8 cellular contexts compared by ENCODE assay signal in genomic region chr16:88570691-88571092, GRCh38. TPM values are rescaled to one million over a fixed set of nuclear protein-coding genes. Genes with fewer than 3 reads are reported as not detected.
A peak's percentile ranks its signal among the peaks of the same experiment; 100 is the strongest.
DNase-seq lines count a peak whose midpoint lies in the region; ATAC-seq and TF ChIP-seq lines count a peak whose summit lies in the region.

No MANE protein-coding gene starts in this region.

- peaks cover 51% of the 10 kb centered on the region for H4K20me1 ChIP-seq in smooth muscle cell (ENCODE audit: low read depth)

- peak; percentile 36 for DNase-seq in A673 (ENCODE audit: low spot score)
- DNase-seq in MV-4-11 (lab: John Stamatoyannopoulos, UW), result peak; percentile 12
- DNase-seq in right atrium auricular region (ENCODE audit: low spot score), result no peak
- DNase-seq in smooth muscle cell (lab: John Stamatoyannopoulos, UW; ENCODE audit: unreplicated experiment), result no peak
- no peak for DNase-seq in SHP77 (lab: John Stamatoyannopoulos, UW)
- DNase-seq in NCI-H146 (lab: John Stamatoyannopoulos, UW), result no peak

- WGBS in smooth muscle cell (ENCODE audit: low lambda C conversion rate), result under 1% methylated on average over 33 of the region's 35 CpGs

- BruUV-seq in A673 (replicated peaks; lab: Mats Ljungman, UMichigan), result no TSS peak

- no peak overlapping the region for H2AFZ ChIP-seq in smooth muscle cell (ENCODE audit: low read depth)

- H3K4me3 ChIP-seq in A673 (ENCODE audit: low read depth, low read length, poor library complexity, severe bottlenecking) (peak overlapping the region; percentile 91), right atrium auricular region (peak overlapping the region; percentile 94 to 95), smooth muscle cell (peak overlapping the region; percentile 86)

- H3F3A ChIP-seq in smooth muscle cell (ENCODE audit: low read depth), result no peaks in the 10 kb centered on the region

- H3K27ac ChIP-seq in A673 (ENCODE audit: low read depth, low read length, poor library complexity, severe bottlenecking), result peak overlapping the region; percentile 91
- peak overlapping the region; percentile 73 for H3K27ac ChIP-seq in right atrium auricular region
- peak overlapping the region; percentile 86 for H3K27ac ChIP-seq in smooth muscle cell (ENCODE audit: low read depth)

- H3K9me3 Mint-ChIP-seq in activated T-helper 17 cell treated with anti-CD3 and anti-CD28 coated beads, Interleukin-2, amount 50 U/mL, for 72 hours, result no peaks in the 10 kb centered on the region

- H3K79me2 ChIP-seq in smooth muscle cell (ENCODE audit: low read depth), result peaks cover 48% of the 10 kb centered on the region

- no peaks in the 10 kb centered on the region for H3K9me3 ChIP-seq in A673 (ENCODE audit: low read depth, low read length, poor library complexity, severe bottlenecking)
- no peaks in the 10 kb centered on the region for H3K9me3 ChIP-seq in right atrium auricular region
- no peaks in the 10 kb centered on the region for H3K9me3 ChIP-seq in smooth muscle cell (replicated peaks; ENCODE audit: low read depth)

- H3K4me1 Mint-ChIP-seq in activated T-helper 17 cell treated with anti-CD3 and anti-CD28 coated beads, Interleukin-2, amount 50 U/mL, for 72 hours, result peaks cover 12% of the 10 kb centered on the region

- H3K36me3 ChIP-seq in A673 (ENCODE audit: insufficient read depth, low read length, poor library complexity, severe bottlenecking), result peaks cover 2% of the 10 kb centered on the region
- no peaks in the 10 kb centered on the region for H3K36me3 ChIP-seq in right atrium auricular region
- H3K36me3 ChIP-seq in smooth muscle cell (ENCODE audit: low read depth), result no peaks in the 10 kb centered on the region

- intact Hi-C loops in A673 (cut with micrococcal nuclease; ENCODE audit: unreplicated experiment), result loop anchor here (5.0 kb wide), 1 partner anchor 803 kb away; the partner anchor contains the start of gene KLHDC4

- peak; percentile 15 for ATAC-seq in GM19463 (IDR thresholded peaks at IDR 0.05; ENCODE audit: unreplicated experiment)
- peak; percentile 35 for ATAC-seq in activated T-helper 17 cell treated with anti-CD3 and anti-CD28 coated beads, Interleukin-2, amount 50 U/mL, for 72 hours (replicated peaks)

- H3K36me3 Mint-ChIP-seq in activated T-helper 17 cell treated with anti-CD3 and anti-CD28 coated beads, Interleukin-2, amount 50 U/mL, for 72 hours (ENCODE audit: low read depth), result peaks cover 42% of the 10 kb centered on the region

- H3K4me3 Mint-ChIP-seq in activated T-helper 17 cell treated with anti-CD3 and anti-CD28 coated beads, Interleukin-2, amount 50 U/mL, for 72 hours, result peak overlapping the region; percentile 84

- H3K4me1 ChIP-seq in A673 (ENCODE audit: insufficient read depth, low read length, poor library complexity, severe bottlenecking) (peaks cover 13% of the 10 kb centered on the region), right atrium auricular region (peaks cover 0 to 26% of the 10 kb centered on the region in 2 donors), smooth muscle cell (ENCODE audit: low read depth) (peaks cover 7% of the 10 kb centered on the region)

- H3K4me2 ChIP-seq in smooth muscle cell, result peak overlapping the region; percentile 100

- H3K9ac ChIP-seq in smooth muscle cell (ENCODE audit: low read depth), result peak overlapping the region; percentile 95

- H3K27ac Mint-ChIP-seq in activated T-helper 17 cell treated with anti-CD3 and anti-CD28 coated beads, Interleukin-2, amount 50 U/mL, for 72 hours, result peak overlapping the region; percentile 84

- H3K27me3 Mint-ChIP-seq in activated T-helper 17 cell treated with anti-CD3 and anti-CD28 coated beads, Interleukin-2, amount 50 U/mL, for 72 hours, result no peaks in the 10 kb centered on the region

- H3K27me3 ChIP-seq in A673 (replicated peaks; ENCODE audit: insufficient read depth, low read depth, low read length, poor library complexity), result no peaks in the 10 kb centered on the region
- no peaks in the 10 kb centered on the region for H3K27me3 ChIP-seq in right atrium auricular region
- no peaks in the 10 kb centered on the region for H3K27me3 ChIP-seq in smooth muscle cell (ENCODE audit: low read depth)

- CTCF ChIA-PET in A673 (lab: Charles Lee), result interaction anchor here (0.6 to 0.9 kb wide), 2 partner anchors 10 to 167 kb away, joined by 3 to 7 read pairs; no protein-coding TSS in a partner anchor

- TF ChIP-seq CTCF in A673 (conservative IDR thresholded peaks at IDR 0.05; ENCODE audit: low read depth, low read length), result no peak
- no peak for TF ChIP-seq CTCF in right atrium auricular region (IDR thresholded peaks at IDR 0.05)
- no peak for TF ChIP-seq CTCF in smooth muscle cell (IDR thresholded peaks at IDR 0.05; ENCODE audit: borderline replicate concordance, insufficient read depth, poor library complexity, severe bottlenecking)

- POLR2A ChIA-PET in A673 (lab: Charles Lee; ENCODE audit: low non-redundant PET), result no interaction called here

RNA-seq across cellular contexts. Expression of gene ZC3H18, which starts 0.5 kb away (rescaled TPM):
- total RNA-seq in A673 (2021), result 75.9 and 83.4 TPM in 2 replicates
- total RNA-seq in activated T-helper 17 cell treated with anti-CD3 and anti-CD28 coated beads, Interleukin-2, amount 50 U/mL, for 72 hours, result 100 to 1,000 TPM; 103 TPM
- 10 to 100 TPM in 1 of 2 donors, 1 to 10 TPM in 1; 7.9 to 10.0 TPM for total RNA-seq in right atrium auricular region
- 5.9 and 14.6 TPM in 2 replicates for total RNA-seq in smooth muscle cell
- polyA plus RNA-seq in smooth muscle cell, result 30.4 and 36.1 TPM in 2 replicates

Comparison
In these comparisons a context has a peak if more than half of its experiments do, and no peak if none do; other contexts are left out.
1. DNase-seq: peak in A673 (single experiment) and MV-4-11 (single experiment); none in right atrium auricular region (single experiment), smooth muscle cell (single experiment), SHP77 (0 of 2) and NCI-H146 (single experiment).
2. Peak in every context shown above with its lines, with median percentiles within 50 percentile points of each other: H3K27ac ChIP-seq and H3K4me3 ChIP-seq.